Comparison of ENCODE assay signal across 13 cellular contexts in the genomic region with DNA sequence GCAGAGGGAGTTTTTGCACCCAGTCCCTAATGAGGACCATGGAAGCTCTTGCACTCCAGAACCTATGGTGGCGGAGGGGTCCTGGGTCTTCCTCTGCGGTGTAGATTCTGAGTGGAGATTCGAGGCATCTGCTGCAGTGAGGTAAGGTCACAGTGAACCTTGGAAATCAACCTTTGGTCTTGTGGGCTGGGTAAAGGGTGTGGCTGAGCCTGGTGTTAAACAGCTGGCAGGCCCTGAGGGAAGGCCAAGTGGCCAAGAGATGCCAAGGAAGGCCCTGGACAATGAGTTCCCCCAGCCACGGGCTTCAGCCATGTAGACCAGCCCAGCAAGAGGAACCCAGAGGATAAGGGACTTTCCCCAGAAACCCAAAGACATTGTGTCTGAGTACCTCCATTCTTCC.
"Had no signal": no experiment of that assay in that cellular context is flagged by ENCODE, and none has a peak within 500 bp of the region (broad histone marks: within the 10 kb centered on the region; RNA-seq: fewer than 3 reads in every experiment).

No MANE protein-coding gene starts in this region.

- H3K4me3 ChIP-seq: MG63 had no signal

- H3K36me3 ChIP-seq: MG63 had no signal

- H3K27ac ChIP-seq: RWPE1 had no signal

- H3K9me3 ChIP-seq: MG63, SK-N-SH had no signal

- DNase-seq: KG1, NCI-H187, NCI-H2029, NCI-H2081 treated with DMSO at 0.1 percent for 48 hours, NCI-H2171, NCI-H226, NCI-H446, NCI-H510A, NCI-H524 treated with DMSO at 0.1 percent for 48 hours, SW 1271 had no signal

- H3K27me3 ChIP-seq: MG63 had no signal
